Comparison of ENCODE assay signal across 9 cellular contexts in the genomic region with DNA sequence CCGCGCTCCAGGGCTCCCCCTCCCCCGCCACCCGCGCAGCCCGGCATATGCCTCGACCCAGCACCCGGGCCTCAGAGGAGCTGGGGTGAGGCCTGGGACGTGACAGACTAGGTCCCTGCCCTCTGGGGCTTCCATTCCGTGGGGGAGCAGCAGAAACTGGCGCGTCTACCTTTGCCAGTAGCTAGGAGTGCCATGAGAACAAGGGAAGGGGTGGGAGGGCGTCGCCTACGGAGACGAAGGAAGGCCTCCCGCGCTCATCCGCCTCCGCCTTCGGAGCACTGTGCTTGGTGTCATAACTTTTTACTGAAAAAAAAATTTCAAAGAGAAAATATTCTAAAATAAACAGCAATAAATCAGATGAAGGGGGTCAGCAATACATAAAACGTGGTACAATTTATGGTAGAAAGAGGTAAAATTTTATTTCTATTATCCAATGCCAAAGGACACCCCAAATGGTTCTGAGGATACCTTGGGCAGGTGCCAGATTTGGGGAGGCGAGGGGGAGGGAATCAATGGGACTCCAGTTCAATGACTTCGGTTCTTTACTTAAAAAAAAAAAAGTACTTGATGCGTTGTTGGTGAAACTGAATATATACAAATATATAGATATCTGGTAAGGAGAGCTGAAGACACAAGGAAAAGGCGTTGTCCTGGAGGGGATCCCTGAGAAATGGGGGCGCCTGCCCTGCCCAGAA. TPM values are rescaled to one million over a fixed set of nuclear protein-coding genes. Genes with fewer than 3 reads are reported as not detected.
DNase-seq lines count a peak whose midpoint lies in the region; ATAC-seq and TF ChIP-seq lines count a peak whose summit lies in the region.
"Had no signal": no experiment of that assay in that cellular context is flagged by ENCODE, and none has a peak within 500 bp of the region (broad histone marks: within the 10 kb centered on the region; RNA-seq: fewer than 3 reads in every experiment).

No MANE protein-coding gene starts in this region.

- H3K36me3 Mint-ChIP-seq in activated T-cell treated with anti-CD3 and anti-CD28 coated beads, Interleukin-2, amount 50 U/mL, for 24 hours (ENCODE audit: low read depth), result no peaks in the 10 kb centered on the region

- no peaks in the 10 kb centered on the region for H3K9me3 Mint-ChIP-seq in activated T-cell treated with anti-CD3 and anti-CD28 coated beads, Interleukin-2, amount 50 U/mL, for 24 hours

- in situ Hi-C loops in gastrocnemius medialis (cut with MboI; ENCODE audit: low sequenced_read_pairs in 4 of 4), result no loop called here

- no peak for TF ChIP-seq CTCF in gastrocnemius medialis (IDR thresholded peaks at IDR 0.05 in 4 of 5, conservative IDR thresholded peaks at IDR 0.05 in 1 of 5)

- peak; percentile 2 for ATAC-seq in left ventricle myocardium superior
- ATAC-seq in gastrocnemius medialis, result no peak
- ATAC-seq in HG02840 (IDR thresholded peaks at IDR 0.05; ENCODE audit: low FRiP score, unreplicated experiment), result no peak
- no peak for ATAC-seq in GM18907 (IDR thresholded peaks at IDR 0.05; ENCODE audit: unreplicated experiment)

- peak overlapping the region; percentile 86 for H3K4me3 Mint-ChIP-seq in activated T-cell treated with anti-CD3 and anti-CD28 coated beads, Interleukin-2, amount 50 U/mL, for 24 hours

- H3K4me1 Mint-ChIP-seq in activated T-cell treated with anti-CD3 and anti-CD28 coated beads, Interleukin-2, amount 50 U/mL, for 24 hours (ENCODE audit: low read depth), result peaks cover 20% of the 10 kb centered on the region

- no peak overlapping the region for H3K27ac ChIP-seq in gastrocnemius medialis

- peaks cover 5 to 13% (median 10%) of the 10 kb centered on the region in 3 donors for H3K27me3 ChIP-seq in gastrocnemius medialis

- peak; percentile 7 for DNase-seq in NCI-H510A (lab: John Stamatoyannopoulos, UW)
- no peak for DNase-seq in NCI-H510A treated with DMSO at 0.1 percent for 48 hours (lab: John Stamatoyannopoulos, UW)
- DNase-seq in activated T-cell treated with anti-CD3 and anti-CD28 coated beads, Interleukin-2, amount 50 U/mL, for 24 hours, result peak; percentile 62
- no peak for DNase-seq in left ventricle myocardium superior
- DNase-seq in gastrocnemius medialis, result no peak
- DNase-seq in GM19240 (ENCODE audit: insufficient read length, low spot score), result no peak

- intact Hi-C loops in left ventricle myocardium superior (cut with micrococcal nuclease), result loop anchor here (10.0 kb wide), 1 partner anchor 183 kb away; no protein-coding TSS in a partner anchor
- intact Hi-C loops in gastrocnemius medialis (cut with DNase I; ENCODE audit: low total_unique reads), result loop anchor here (2.0 kb wide), 2 partner anchors 37 to 119 kb away; partner anchors contain the start of gene WAPL

- H3K27me3 Mint-ChIP-seq in activated T-cell treated with anti-CD3 and anti-CD28 coated beads, Interleukin-2, amount 50 U/mL, for 24 hours, result no peaks in the 10 kb centered on the region

- TF ChIP-seq POLR2A in gastrocnemius medialis (IDR thresholded peaks at IDR 0.05), result no peak

- no peaks in the 10 kb centered on the region for H3K9me3 ChIP-seq in gastrocnemius medialis

- H3K4me1 ChIP-seq in gastrocnemius medialis, result peaks cover 11 to 29% of the 10 kb centered on the region in 2 donors

- H3K36me3 ChIP-seq in gastrocnemius medialis, result no peaks in the 10 kb centered on the region

- H3K27ac Mint-ChIP-seq in activated T-cell treated with anti-CD3 and anti-CD28 coated beads, Interleukin-2, amount 50 U/mL, for 24 hours, result no peak overlapping the region

- H3K4me3 ChIP-seq in gastrocnemius medialis, result peak overlapping the region; percentile 56 to 92 (median 67)

RNA-seq across cellular contexts. Expression of gene GRID1, which starts 35.1 kb away (rescaled TPM):
- 2.4 TPM for total RNA-seq in left ventricle myocardium superior
- 1 to 10 TPM in 2 of 4 donors, under 1 TPM in 2; 0.17 to 1.4 (median 0.79) TPM for total RNA-seq in gastrocnemius medialis
- total RNA-seq: activated CD8-positive, alpha-beta memory T cell treated with anti-CD3 and anti-CD28 coated beads for 36 hours had no signal

Comparison
In these comparisons a context has a peak if more than half of its experiments do, and no peak if none do; other contexts are left out.
1. DNase-seq: peak in NCI-H510A (single experiment) and activated T-cell treated with anti-CD3 and anti-CD28 coated beads, Interleukin-2, amount 50 U/mL, for 24 hours (single experiment); none in NCI-H510A treated with DMSO at 0.1 percent for 48 hours (single experiment), left ventricle myocardium superior (single experiment), gastrocnemius medialis (0 of 2) and GM19240 (single experiment).